In genomic region chr3:43759297-43759782, GRCh38 we compare ENCODE assay signal across 9 cellular contexts.
DNase-seq lines count a peak whose midpoint lies in the region; ATAC-seq and TF ChIP-seq lines count a peak whose summit lies in the region.
"Had no signal": no experiment of that assay in that cellular context is flagged by ENCODE, and none has a peak within 500 bp of the region (broad histone marks: within the 10 kb centered on the region; RNA-seq: fewer than 3 reads in every experiment).

No MANE protein-coding gene starts in this region.

- H3K4me1 ChIP-seq in SK-N-SH (ENCODE audit: control insufficient read depth in 1 of 2, insufficient read depth in 2 of 2, low read depth in 1 of 2, low read length in 1 of 2) (peaks cover 14 to 42% of the 10 kb centered on the region in 2 experiments; a peak in 3 of 4 replicates), heart left ventricle (peaks cover 0 to 20% (median 14%) of the 10 kb centered on the region in 12 donors), thyroid gland (peaks cover 9 to 29% of the 10 kb centered on the region in 2 donors)

- TF ChIP-seq POLR2A in heart left ventricle (IDR thresholded peaks at IDR 0.05) = peak in 1 of 2 donors; percentile 22
- peak in 1 of 2 donors; percentile 6 for TF ChIP-seq POLR2A in thyroid gland (IDR thresholded peaks at IDR 0.05)

- H3F3A ChIP-seq in SK-N-SH (replicated peaks; ENCODE audit: insufficient read depth) = peaks cover 11% of the 10 kb centered on the region

- H3K4me2 ChIP-seq in SK-N-SH = 0 out of 2 replicates have a peak overlapping the region, but pooled peaks have one; percentile 3

- H3K4me3 ChIP-seq in SK-N-SH (ENCODE audit: low read depth in 2 of 2, low read length in 1 of 2) = no peak overlapping the region
- no peak overlapping the region for H3K4me3 ChIP-seq in heart left ventricle
- no peak overlapping the region for H3K4me3 ChIP-seq in thyroid gland (replicated peaks in 1 of 3)

- H3K36me3 ChIP-seq in SK-N-SH (replicated peaks in 1 of 2; ENCODE audit: control insufficient read depth in 1 of 2, insufficient read depth in 2 of 2, low read length in 1 of 2) = no peaks in the 10 kb centered on the region
- no peaks in the 10 kb centered on the region for H3K36me3 ChIP-seq in heart left ventricle
- no peaks in the 10 kb centered on the region for H3K36me3 ChIP-seq in thyroid gland

- peak; percentile 26 to 39 for DNase-seq in activated T-cell treated with anti-CD3 and anti-CD28 coated beads, Interleukin-2, amount 50 U/mL, for 48 hours
- no peak for DNase-seq in activated T-cell treated with anti-CD3 and anti-CD28 coated beads for 4 hours
- no peak for DNase-seq in SK-N-SH
- DNase-seq in heart left ventricle = peak in 3 of 5 donors; percentile 38 to 60 (median 42)
- peak; percentile 47 to 72 for DNase-seq in thyroid gland
- DNase-seq in cortex of kidney (lab: John Stamatoyannopoulos, UW) = no peak
- DNase-seq: NCI-H446 had no signal

- no peaks in the 10 kb centered on the region for H4K20me1 ChIP-seq in SK-N-SH (ENCODE audit: insufficient read depth)

- H3K27me3 ChIP-seq in SK-N-SH (ENCODE audit: insufficient read depth) (no peaks in the 10 kb centered on the region), heart left ventricle (no peaks in the 10 kb centered on the region), thyroid gland (no peaks in the 10 kb centered on the region)

- H3K27ac ChIP-seq in SK-N-SH (ENCODE audit: low read depth in 2 of 2, low read length in 1 of 2) = peak overlapping the region; percentile 19 to 92; a peak in 3 of 4 replicates
- peak overlapping the region in 11 of 12 donors; percentile 30 to 78 (median 57) for H3K27ac ChIP-seq in heart left ventricle
- H3K27ac ChIP-seq in thyroid gland = peak overlapping the region; percentile 60 to 83 (median 75)

- H3K9me3 ChIP-seq in SK-N-SH (no peaks in the 10 kb centered on the region), heart left ventricle (no peaks in the 10 kb centered on the region), thyroid gland (no peaks in the 10 kb centered on the region)

- no peak overlapping the region for H3K9ac ChIP-seq in SK-N-SH

- H3K79me2 ChIP-seq in SK-N-SH (ENCODE audit: insufficient read depth) = no peaks in the 10 kb centered on the region

- CTCF ChIA-PET in SK-N-SH (lab: Yijun Ruan, JAX) = interaction anchor here (0.7 to 2.7 kb wide), 4 partner anchors 10 to 46 kb away, joined by 3 to 11 read pairs (median 4); no protein-coding TSS in a partner anchor

- no peaks in the 10 kb centered on the region for H3K9me2 ChIP-seq in SK-N-SH

- peak overlapping the region; percentile 19 for H2AFZ ChIP-seq in SK-N-SH (ENCODE audit: low read depth)

- TF ChIP-seq CTCF in SK-N-SH (IDR thresholded peaks at IDR 0.05) (peak; percentile 29; the same call in 1 of the 2 replicates), heart left ventricle (IDR thresholded peaks at IDR 0.05) (peak in 2 of 12 donors; percentile 20 to 29), thyroid gland (IDR thresholded peaks at IDR 0.05) (peak in 1 of 6 experiments; percentile 32)

- WGBS in SK-N-SH (ENCODE audit: low lambda C conversion rate) = 53% methylated on average over 5 of the region's 6 CpGs
- 19 to 39% (median 34%) methylated on average over 4 to 6 of the region's 6 CpGs for WGBS in heart left ventricle, 4 donors
- WGBS in thyroid gland, 2 donors = 30 to 50% methylated on average over 4 to 6 of the region's 6 CpGs

- TF ChIP-seq EP300 in SK-N-SH (IDR thresholded peaks at IDR 0.05; ENCODE audit: borderline replicate concordance in 1 of 2, low read depth in 1 of 2, low read length in 1 of 2) = no peak; a peak in 1 of 4 replicates

- POLR2A ChIA-PET in SK-N-SH (lab: Yijun Ruan, JAX) = interaction anchor here (0.9 kb wide), 1 partner anchor 27 kb away, joined by 3 read pairs; no protein-coding TSS in a partner anchor

- intact Hi-C loops in heart left ventricle (cut with DNase I) (loop anchor here in 1 of 10 donors (5.0 to 10.0 kb wide), 2 partner anchors 67 to 215 kb away; partner anchors contain the start of gene ABHD5), thyroid gland (cut with DNase I) (loop anchor here (5.0 kb wide), 1 partner anchor 67 kb away; the partner anchor contains the start of gene ABHD5)

- peak; percentile 43 for TF ChIP-seq RAD21 in SK-N-SH (IDR thresholded peaks at IDR 0.05; ENCODE audit: low read length)

- peak; percentile 72 to 92 (median 91) for ATAC-seq in heart left ventricle
- no peak for ATAC-seq in HG02938 (IDR thresholded peaks at IDR 0.05; ENCODE audit: unreplicated experiment)
- ATAC-seq in HG02970 (IDR thresholded peaks at IDR 0.05; ENCODE audit: low FRiP score, unreplicated experiment) = no peak

TF ChIP-seq in SK-N-SH, 30 proteins besides CTCF, POLR2A, EP300 and RAD21:
- 0 out of 2 replicates have a peak, but pooled peaks have one; percentile 19 for TF ChIP-seq TCF12 (IDR thresholded peaks at IDR 0.05)
- TF ChIP-seq SMC3 (IDR thresholded peaks at IDR 0.05; ENCODE audit: low read depth, low read length) = 0 out of 2 replicates have a peak, but pooled peaks have one; percentile 13
- no peak for TF ChIP-seq FOXJ3 (CRISPR knock-in tag; IDR thresholded peaks at IDR 0.05)
- TF ChIP-seq, protein P1, sequence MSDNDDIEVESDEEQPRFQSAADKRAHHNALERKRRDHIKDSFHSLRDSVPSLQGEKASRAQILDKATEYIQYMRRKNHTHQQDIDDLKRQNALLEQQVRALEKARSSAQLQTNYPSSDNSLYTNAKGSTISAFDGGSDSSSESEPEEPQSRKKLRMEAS (IDR thresholded peaks at IDR 0.05; ENCODE audit: low read depth) = peak; percentile 45; the same call in 1 of the 2 replicates

Comparison
In these comparisons a context has a peak if more than half of its experiments do, and no peak if none do; other contexts are left out.
1. DNase-seq: peak in activated T-cell treated with anti-CD3 and anti-CD28 coated beads, Interleukin-2, amount 50 U/mL, for 48 hours (2 of 2), heart left ventricle (3 of 5) and thyroid gland (2 of 2); none in activated T-cell treated with anti-CD3 and anti-CD28 coated beads for 4 hours (single experiment), SK-N-SH (single experiment) and cortex of kidney (single experiment).
2. ATAC-seq: peak in heart left ventricle (4 of 4); none in HG02938 (single experiment) and HG02970 (single experiment).
3. Peak in every context shown above with its lines, with median percentiles within 50 percentile points of each other: H3K27ac ChIP-seq.